12 cellular contexts compared by ENCODE assay signal in genomic region chr2:108616731-108617161, GRCh38.
DNase-seq lines count a peak whose midpoint lies in the region; ATAC-seq and TF ChIP-seq lines count a peak whose summit lies in the region.
"Had no signal": no experiment of that assay in that cellular context is flagged by ENCODE, and none has a peak within 500 bp of the region (broad histone marks: within the 10 kb centered on the region; RNA-seq: fewer than 3 reads in every experiment).

No MANE protein-coding gene starts in this region.

- TF ChIP-seq CTCF in BE2C (IDR thresholded peaks at IDR 0.05; ENCODE audit: low read depth, low read length) (no peak), Panc1 (IDR thresholded peaks at IDR 0.05) (no peak), foreskin keratinocyte (conservative IDR thresholded peaks at IDR 0.05) (no peak)

- no peaks in the 10 kb centered on the region for H3K27me3 ChIP-seq in BE2C
- H3K27me3 ChIP-seq in Panc1 (ENCODE audit: control insufficient read depth, insufficient read depth, low read length): no peaks in the 10 kb centered on the region
- H3K27me3 ChIP-seq in foreskin keratinocyte: no peaks in the 10 kb centered on the region
- H3K27me3 ChIP-seq: right lobe of liver had no signal

- CTCF ChIA-PET in Panc1 (lab: Charles Lee): interaction anchor here (0.5 to 4.5 kb wide), 2 partner anchors 20 to 75 kb away, joined by 4 to 26 read pairs; no protein-coding TSS in a partner anchor

- H3K9me3 ChIP-seq in BE2C (no peaks in the 10 kb centered on the region), Panc1 (ENCODE audit: control insufficient read depth, insufficient read depth, low read depth, low read length) (no peaks in the 10 kb centered on the region)
- H3K9me3 ChIP-seq: right lobe of liver had no signal

- H3K36me3 ChIP-seq in BE2C: no peaks in the 10 kb centered on the region
- no peaks in the 10 kb centered on the region for H3K36me3 ChIP-seq in Panc1 (ENCODE audit: control insufficient read depth, insufficient read depth, low read length)
- H3K36me3 ChIP-seq: right lobe of liver had no signal

- H3K4me1 ChIP-seq in BE2C (0 out of 2 replicates have a peak, but pooled peaks cover 3% of the 10 kb centered on the region), Panc1 (ENCODE audit: control insufficient read depth, insufficient read depth, low read length) (peaks cover 95% of the 10 kb centered on the region), foreskin keratinocyte (peaks cover 83% of the 10 kb centered on the region)

- BruUV-seq in Panc1 (replicated peaks; lab: Mats Ljungman, UMichigan): no TSS peak

- in situ Hi-C loops in Panc1 (cut with HindIII; ENCODE audit: low pct_unique_long_range_greater_than_20kb, low sequenced_read_pairs): no loop called here

- POLR2A ChIA-PET in Panc1 (lab: Charles Lee): interaction anchor here (1.2 kb wide), 1 partner anchor 20 kb away, joined by 3 read pairs; no protein-coding TSS in a partner anchor

- H3K27ac ChIP-seq in Panc1 (ENCODE audit: low read length): peak overlapping the region; percentile 97
- H3K27ac ChIP-seq in foreskin keratinocyte: peak overlapping the region; percentile 20
- H3K27ac ChIP-seq: right lobe of liver had no signal

- DNase-seq in BE2C: peak; percentile 33
- DNase-seq in HT-29 (ENCODE audit: low spot score): peak; percentile 72
- DNase-seq in Panc1 (ENCODE audit: low read depth, low spot score): no peak
- no peak for DNase-seq in foreskin keratinocyte
- no peak for DNase-seq in SKM-1 (lab: John Stamatoyannopoulos, UW; ENCODE audit: unreplicated experiment)
- DNase-seq in hypothalamus (lab: John Stamatoyannopoulos, UW): no peak
- no peak for DNase-seq in NK-92 (lab: John Stamatoyannopoulos, UW; ENCODE audit: unreplicated experiment)
- DNase-seq in AML-193 (lab: John Stamatoyannopoulos, UW): no peak
- DNase-seq: caudate nucleus; right lobe of liver; stimulated activated naive CD4-positive, alpha-beta T cell treated with Interleukin-2 at 50 U/mL for 16 hours had no signal

- intact Hi-C loops in Panc1 (cut with micrococcal nuclease; ENCODE audit: unreplicated experiment): no loop called here

- H3K4me3 ChIP-seq in BE2C (ENCODE audit: low read depth, low read length): no peak overlapping the region
- H3K4me3 ChIP-seq in Panc1 (ENCODE audit: low read depth in 2 of 2, low read length in 2 of 2): peak overlapping the region in 1 of 2 experiments; percentile 3; a peak in 1 of 4 replicates
- H3K4me3 ChIP-seq: right lobe of liver had no signal

- ATAC-seq in Panc1 (peak; percentile 46), foreskin keratinocyte (no peak)
- ATAC-seq: activated CD4-positive, CD25-positive, alpha-beta regulatory T cell treated with anti-CD3 and anti-CD28 coated beads, Interleukin-2, amount 50 U/mL, for 24 hours; right lobe of liver had no signal

Comparison
In these comparisons a context has a peak if more than half of its experiments do, and no peak if none do; other contexts are left out.
1. DNase-seq: peak in BE2C (single experiment) and HT-29 (single experiment); none in Panc1 (single experiment), foreskin keratinocyte (0 of 2), SKM-1 (single experiment), hypothalamus (0 of 51), NK-92 (single experiment) and AML-193 (0 of 2).